8 cellular contexts compared by ENCODE assay signal in the genomic region with DNA sequence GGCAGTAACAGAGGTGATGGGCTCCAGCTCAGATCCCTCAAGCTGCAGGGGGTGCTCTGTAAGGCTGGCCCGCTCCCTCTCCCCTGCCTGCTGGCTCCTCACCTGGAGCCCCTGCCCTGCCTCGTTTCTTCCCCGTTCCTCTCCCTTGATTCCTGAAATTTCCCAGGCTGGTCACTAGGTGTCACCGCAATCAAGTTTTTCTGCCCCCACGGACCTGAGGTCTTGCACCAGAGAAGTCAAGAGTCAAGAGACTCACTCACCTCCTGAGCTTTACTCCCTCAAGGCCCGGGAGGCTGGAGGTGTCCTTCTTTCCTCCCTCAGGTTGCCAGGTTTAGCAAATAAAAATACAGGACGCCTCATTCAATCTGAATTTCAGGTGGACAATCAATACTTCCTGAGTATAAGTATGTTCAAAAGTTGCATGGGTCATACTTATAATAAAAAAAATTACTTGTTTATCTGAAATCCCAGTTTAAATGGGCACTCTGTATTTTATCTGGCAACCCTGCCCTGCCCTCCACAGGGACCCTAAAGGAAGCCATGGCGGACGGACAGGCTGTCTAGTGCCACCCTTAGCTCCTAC.
A peak's percentile ranks its signal among the peaks of the same experiment; 100 is the strongest.
DNase-seq lines count a peak whose midpoint lies in the region; ATAC-seq lines count a peak whose summit lies in the region.

No MANE protein-coding gene starts in this region.

- H3K4me3 Mint-ChIP-seq in stimulated activated effector memory CD8-positive, alpha-beta T cell treated with anti-CD3 and anti-CD28 coated beads, Interleukin-12 subunit alpha, Interleukin-12 subunit beta, amount 100 ng/mL, for 72 hours, result no peak overlapping the region

- H3K27ac Mint-ChIP-seq in stimulated activated effector memory CD8-positive, alpha-beta T cell treated with anti-CD3 and anti-CD28 coated beads, Interleukin-12 subunit alpha, Interleukin-12 subunit beta, amount 100 ng/mL, for 72 hours, result no peak overlapping the region

- peak; percentile 64 for ATAC-seq in stimulated activated effector memory CD8-positive, alpha-beta T cell treated with anti-CD3 and anti-CD28 coated beads, Interleukin-12 subunit alpha, Interleukin-12 subunit beta, amount 100 ng/mL, for 72 hours
- ATAC-seq in GM21367 (IDR thresholded peaks at IDR 0.05; ENCODE audit: unreplicated experiment), result no peak

- peaks cover 27% of the 10 kb centered on the region for H3K4me1 Mint-ChIP-seq in stimulated activated effector memory CD8-positive, alpha-beta T cell treated with anti-CD3 and anti-CD28 coated beads, Interleukin-12 subunit alpha, Interleukin-12 subunit beta, amount 100 ng/mL, for 72 hours

- in situ Hi-C loops in T47D (cut with HindIII; ENCODE audit: low pct_unique_long_range_greater_than_20kb, low sequenced_read_pairs), result no loop called here

- no peaks in the 10 kb centered on the region for H3K9me3 Mint-ChIP-seq in stimulated activated effector memory CD8-positive, alpha-beta T cell treated with anti-CD3 and anti-CD28 coated beads, Interleukin-12 subunit alpha, Interleukin-12 subunit beta, amount 100 ng/mL, for 72 hours

- DNase-seq in NCI-H146 (lab: John Stamatoyannopoulos, UW) (peak; percentile 44), NCI-H146 treated with DMSO at 0.1 percent for 48 hours (lab: John Stamatoyannopoulos, UW; ENCODE audit: unreplicated experiment) (no peak), LoVo (ENCODE audit: low spot score) (peak; percentile 61), SKM-1 (lab: John Stamatoyannopoulos, UW; ENCODE audit: unreplicated experiment) (peak; percentile 11), T47D (ENCODE audit: low read depth in 1 of 2, low spot score in 1 of 2) (peak; percentile 67), islet precursor cell (peak; percentile 88)
- DNase-seq in stimulated activated effector memory CD8-positive, alpha-beta T cell treated with anti-CD3 and anti-CD28 coated beads, Interleukin-12 subunit alpha, Interleukin-12 subunit beta, amount 100 ng/mL, for 72 hours (ENCODE audit: low spot score in 2 of 2), result peak; percentile 12 to 65

- H3K36me3 Mint-ChIP-seq in stimulated activated effector memory CD8-positive, alpha-beta T cell treated with anti-CD3 and anti-CD28 coated beads, Interleukin-12 subunit alpha, Interleukin-12 subunit beta, amount 100 ng/mL, for 72 hours, result no peaks in the 10 kb centered on the region
